2 cellular contexts compared by ENCODE assay signal in genomic region chr16:85185701-85186100, GRCh38.
TF ChIP-seq lines count a peak whose summit lies in the region.

No MANE protein-coding gene starts in this region.

TF ChIP-seq in IMR-90, 13 proteins besides CTCF, POLR2A, EP300 and RAD21:
- TF ChIP-seq ELK1 (IDR thresholded peaks at IDR 0.05; ENCODE audit: borderline replicate concordance, low read depth, low read length) = no peak
- TF ChIP-seq RFX5 (IDR thresholded peaks at IDR 0.05; ENCODE audit: low read depth, low read length) = no peak
- TF ChIP-seq NFE2L2 (IDR thresholded peaks at IDR 0.05; ENCODE audit: low read depth, low read length) = no peak
- TF ChIP-seq MAFK (IDR thresholded peaks at IDR 0.05; ENCODE audit: low read depth, low read length) = no peak
- no peak for TF ChIP-seq CHD1 (IDR thresholded peaks at IDR 0.05; ENCODE audit: low read depth, low read length)
- no peak for TF ChIP-seq MXI1 (IDR thresholded peaks at IDR 0.05; ENCODE audit: borderline replicate concordance, low read depth, low read length)
- TF ChIP-seq RCOR1 (IDR thresholded peaks at IDR 0.05; ENCODE audit: insufficient replicate concordance, low read length) = no peak
- no peak for TF ChIP-seq FOS (IDR thresholded peaks at IDR 0.05; ENCODE audit: low read depth, low read length)
- TF ChIP-seq CEBPB (IDR thresholded peaks at IDR 0.05; ENCODE audit: low read depth, low read length) = no peak
- TF ChIP-seq MAZ (IDR thresholded peaks at IDR 0.05; ENCODE audit: borderline replicate concordance, low read depth, low read length) = no peak
- TF ChIP-seq USF2 (IDR thresholded peaks at IDR 0.05; ENCODE audit: low read depth, low read length) = no peak
- no peak for TF ChIP-seq BHLHE40 (IDR thresholded peaks at IDR 0.05; ENCODE audit: low read depth, low read length)
- TF ChIP-seq SMC3 (IDR thresholded peaks at IDR 0.05; ENCODE audit: low read depth, low read length) = no peak

TF ChIP-seq in H1, 55 proteins besides CTCF, POLR2A, EP300 and RAD21:
- no peak for TF ChIP-seq CHD1 (IDR thresholded peaks at IDR 0.05; ENCODE audit: low read depth, low read length)
- no peak for TF ChIP-seq RXRA (IDR thresholded peaks at IDR 0.05; ENCODE audit: insufficient read depth, low read depth, low read length)
- no peak for TF ChIP-seq SIX5 (IDR thresholded peaks at IDR 0.05; ENCODE audit: low read depth, low read length)
- no peak for TF ChIP-seq GTF2F1 (IDR thresholded peaks at IDR 0.05; ENCODE audit: borderline replicate concordance, low read depth, low read length)
- no peak for TF ChIP-seq NANOG (IDR thresholded peaks at IDR 0.05; ENCODE audit: insufficient read depth, low read depth, low read length, poor library complexity, severe bottlenecking)
- TF ChIP-seq CHD7 (IDR thresholded peaks at IDR 0.05; ENCODE audit: insufficient replicate concordance, low read length) = no peak
- TF ChIP-seq CHD2 (IDR thresholded peaks at IDR 0.05; ENCODE audit: low read length) = no peak
- TF ChIP-seq MAFK (IDR thresholded peaks at IDR 0.05; ENCODE audit: low read depth, low read length) = no peak
- no peak for TF ChIP-seq SP1 (IDR thresholded peaks at IDR 0.05; ENCODE audit: low read depth, low read length)
- TF ChIP-seq SIN3A (conservative IDR thresholded peaks at IDR 0.05 in 1 of 2, IDR thresholded peaks at IDR 0.05 in 1 of 2; ENCODE audit: low read depth in 1 of 2, low read length in 2 of 2) = no peak
- no peak for TF ChIP-seq BACH1 (IDR thresholded peaks at IDR 0.05; ENCODE audit: low read length)
- no peak for TF ChIP-seq EGR1 (IDR thresholded peaks at IDR 0.05; ENCODE audit: borderline replicate concordance, low read depth, low read length)
- TF ChIP-seq ASH2L (IDR thresholded peaks at IDR 0.05; ENCODE audit: low read length) = no peak
TF ChIP-seq in H1: peak in this region for 0.
